8 cellular contexts compared by ENCODE assay signal in genomic region chr19:16293133-16294085, GRCh38. TPM values are rescaled to one million over a fixed set of nuclear protein-coding genes. Genes with fewer than 3 reads are reported as not detected.
DNase-seq lines count a peak whose midpoint lies in the region; ATAC-seq and TF ChIP-seq lines count a peak whose summit lies in the region.

No MANE protein-coding gene starts in this region.

- H3K4me1 ChIP-seq in fibroblast of lung (ENCODE audit: control insufficient read depth, extremely low read depth, insufficient read depth, low read length) (peaks cover 9% of the 10 kb centered on the region), OCI-LY7 (ENCODE audit: insufficient read depth, low read length, poor library complexity, severe bottlenecking) (no peaks in the 10 kb centered on the region)

- TF ChIP-seq CTCF in fibroblast of lung (conservative IDR thresholded peaks at IDR 0.05 in 1 of 2, IDR thresholded peaks at IDR 0.05 in 1 of 2; ENCODE audit: low read depth in 1 of 2, low read length in 2 of 2) (no peak), OCI-LY7 (conservative IDR thresholded peaks at IDR 0.05; ENCODE audit: low read length) (no peak)

- H2AFZ ChIP-seq in fibroblast of lung (ENCODE audit: low read length): no peak overlapping the region
- H2AFZ ChIP-seq in OCI-LY7 (ENCODE audit: low read length): no peak overlapping the region

- H3K4me3 ChIP-seq in fibroblast of lung (replicated peaks in 1 of 4; ENCODE audit: control extremely low read depth in 1 of 4, insufficient read depth in 1 of 4, low read depth in 3 of 4, low read length in 4 of 4): peak overlapping the region; percentile 0 to 47 (median 28)
- H3K4me3 ChIP-seq in OCI-LY7 (ENCODE audit: low read depth, low read length, poor library complexity, severe bottlenecking): no peak overlapping the region

- CTCF ChIA-PET in OCI-LY7 (lab: Charles Lee; ENCODE audit: unreplicated experiment): no interaction called here

- DNase-seq in Daoy (ENCODE audit: low read depth): peak; percentile 91
- peak; percentile 38 for DNase-seq in RPMI8226
- DNase-seq in fibroblast of lung (ENCODE audit: low read depth in 2 of 2): peak; percentile 96 to 98
- DNase-seq in posterior vena cava (ENCODE audit: low spot score): peak; percentile 91
- DNase-seq in OCI-LY7 (ENCODE audit: low spot score): no peak
- no peak for DNase-seq in G401 (ENCODE audit: low spot score)

- H3K9me3 ChIP-seq in fibroblast of lung (ENCODE audit: control insufficient read depth, insufficient read depth, low read depth, low read length) (no peaks in the 10 kb centered on the region), OCI-LY7 (ENCODE audit: low read length) (no peaks in the 10 kb centered on the region)

- ATAC-seq in GM18498 (IDR thresholded peaks at IDR 0.05; ENCODE audit: unreplicated experiment) (no peak), GM18505 (IDR thresholded peaks at IDR 0.05; ENCODE audit: unreplicated experiment) (no peak)

- POLR2A ChIA-PET in OCI-LY7 (lab: Charles Lee): interaction anchor here (1.0 kb wide), 1 partner anchor 48 kb away, joined by 3 read pairs; no protein-coding TSS in a partner anchor

- H3K79me2 ChIP-seq in fibroblast of lung (ENCODE audit: control insufficient read depth, insufficient read depth, low read length) (no peaks in the 10 kb centered on the region), OCI-LY7 (ENCODE audit: insufficient read depth, low read depth, low read length) (no peaks in the 10 kb centered on the region)

- H3K4me2 ChIP-seq in fibroblast of lung (ENCODE audit: extremely low read depth, insufficient read depth, low read length) (peak overlapping the region; percentile 46), OCI-LY7 (ENCODE audit: low read length) (no peak overlapping the region)

- no peaks in the 10 kb centered on the region for H3K9me2 ChIP-seq in OCI-LY7 (ENCODE audit: insufficient read depth, low read length)

- intact Hi-C loops in posterior vena cava (cut with DNase I) (loop anchor here in 1 of 2 donors (2.0 kb wide), 1 partner anchor 19 kb away; no protein-coding TSS in a partner anchor), OCI-LY7 (cut with micrococcal nuclease; ENCODE audit: unreplicated experiment) (no loop called here)

- H4K20me1 ChIP-seq in fibroblast of lung (ENCODE audit: control insufficient read depth, extremely low read depth, insufficient read depth, low read length): no peaks in the 10 kb centered on the region
- H4K20me1 ChIP-seq in OCI-LY7 (ENCODE audit: insufficient read depth, low read length): no peaks in the 10 kb centered on the region

- no peaks in the 10 kb centered on the region for H3K27me3 ChIP-seq in fibroblast of lung (ENCODE audit: control insufficient read depth, insufficient read depth, low read length)

- in situ Hi-C loops in G401 (cut with HindIII; ENCODE audit: low sequenced_read_pairs): no loop called here

- H3K36me3 ChIP-seq in fibroblast of lung (ENCODE audit: control insufficient read depth, insufficient read depth, low read length): no peaks in the 10 kb centered on the region
- H3K36me3 ChIP-seq in OCI-LY7 (ENCODE audit: insufficient read depth, low read length): no peaks in the 10 kb centered on the region

- peak overlapping the region; percentile 43 for H3K9ac ChIP-seq in fibroblast of lung (ENCODE audit: insufficient read depth, low read length)

- no TSS peak for BruUV-seq in OCI-LY7 (replicated peaks; lab: Mats Ljungman, UMichigan)

- TF ChIP-seq POLR2A in GM18505 (IDR thresholded peaks at IDR 0.05; ENCODE audit: borderline replicate concordance, extremely low read depth, insufficient read depth, insufficient read length): no peak

- H3K27ac ChIP-seq in fibroblast of lung (ENCODE audit: insufficient read depth, low read length) (peak overlapping the region; percentile 75), OCI-LY7 (ENCODE audit: low read depth, low read length, poor library complexity, severe bottlenecking) (no peak overlapping the region)

RNA-seq across cellular contexts. Expression of gene KLF2, which starts 31.2 kb away (rescaled TPM):
- 0.33 and 1.9 TPM in 2 replicates for total RNA-seq in Daoy (2014; rRNA removed; shearing (Covaris generic))
- 3.3 and 19.2 TPM in 2 replicates for total RNA-seq in fibroblast of lung
- polyA plus RNA-seq in fibroblast of lung: 6.7 and 11.5 TPM in 2 replicates
- 27.0 and 30.4 TPM in 2 replicates for polyA plus RNA-seq in fibroblast of lung (2012)
- 7.7 and 14.6 TPM in 2 replicates for polyA minus RNA-seq in fibroblast of lung (ENCODE audit: low replicate concordance)
- total RNA-seq in posterior vena cava: 100 to 1,000 TPM in 1 of 2 donors, 10 to 100 TPM in 1; 97.8 to 208 TPM
- total RNA-seq in OCI-LY7 (2014; rRNA removed; shearing (Covaris generic)): 4.5 and 8.6 TPM in 2 replicates
- 6.2 and 8.2 TPM in 2 replicates for total RNA-seq in OCI-LY7 (2022)
- 4.8 TPM in 1 of 2 replicates, not detected in the other for total RNA-seq in G401 (2014; rRNA removed; shearing (Covaris generic))

Comparison
In these comparisons a context has a peak if more than half of its experiments do, and no peak if none do; other contexts are left out.
1. DNase-seq: peak in Daoy (single experiment), RPMI8226 (single experiment), fibroblast of lung (2 of 2) and posterior vena cava (single experiment); none in OCI-LY7 (single experiment) and G401 (single experiment).